In genomic region chr1:234144866-234145265, GRCh38 we compare ENCODE assay signal across 22 cellular contexts.
"Had no signal": no experiment of that assay in that cellular context is flagged by ENCODE, and none has a peak within 500 bp of the region (broad histone marks: within the 10 kb centered on the region; RNA-seq: fewer than 3 reads in every experiment).

No MANE protein-coding gene starts in this region.

- H2AFZ ChIP-seq: parathyroid adenoma had no signal

- H3K27me3 ChIP-seq: right lobe of liver, transverse colon had no signal

- H3K4me3 Mint-ChIP-seq: naive B cell; nephron; stimulated activated naive B cell treated with anti-CD40 and anti-IgM and Interleukin-4, amounts not matched to agents 10 μg/mL and 1 μg/mL and 100 μg/mL, for 72 hours; stimulated activated naive CD8-positive, alpha-beta T cell treated with anti-CD3 and anti-CD28 coated beads, Interleukin-15, amount 100 ng/mL, for 72 hours had no signal

- DNase-seq: cortex of kidney; dorsolateral prefrontal cortex; effector CD8-positive, alpha-beta T cell; heart left ventricle; hippocampal formation; left colon; left ventricle myocardium superior; mesendoderm; naive B cell; occipital lobe; psoas muscle; retina; right lobe of liver; stimulated activated CD4-positive, alpha-beta T cell treated with anti-CD3 and anti-CD28 coated beads, Interleukin-4, amount 100 ng/mL, for 4 hours; stimulated activated naive B cell treated with anti-CD40 and anti-IgM and Interleukin-4, amounts not matched to agents 10 μg/mL and 1 μg/mL and 100 μg/mL, for 72 hours; stimulated activated naive CD8-positive, alpha-beta T cell treated with anti-CD3 and anti-CD28 coated beads, Interleukin-15, amount 100 ng/mL, for 72 hours; transverse colon had no signal

- H3K9ac ChIP-seq: parathyroid adenoma had no signal

- H3K27ac ChIP-seq: dorsolateral prefrontal cortex, heart left ventricle, parathyroid adenoma, psoas muscle, right lobe of liver, thoracic aorta, transverse colon had no signal

- H3K79me2 ChIP-seq: parathyroid adenoma had no signal

- H3K36me3 ChIP-seq: heart left ventricle, right lobe of liver, thoracic aorta, transverse colon had no signal

- FAIRE-seq: frontal cortex had no signal

- ATAC-seq: heart left ventricle; left colon; left ventricle myocardium superior; psoas muscle; right lobe of liver; stimulated activated naive B cell treated with anti-CD40 and anti-IgM and Interleukin-4, amounts not matched to agents 10 μg/mL and 1 μg/mL and 100 μg/mL, for 72 hours; stimulated activated naive CD8-positive, alpha-beta T cell treated with anti-CD3 and anti-CD28 coated beads, Interleukin-15, amount 100 ng/mL, for 72 hours had no signal

- H3K4me3 ChIP-seq: dorsolateral prefrontal cortex, heart left ventricle, lung, psoas muscle, right lobe of liver, thoracic aorta, transverse colon had no signal

- H3K4me1 Mint-ChIP-seq: naive B cell; nephron; stimulated activated naive B cell treated with anti-CD40 and anti-IgM and Interleukin-4, amounts not matched to agents 10 μg/mL and 1 μg/mL and 100 μg/mL, for 72 hours; stimulated activated naive CD8-positive, alpha-beta T cell treated with anti-CD3 and anti-CD28 coated beads, Interleukin-15, amount 100 ng/mL, for 72 hours had no signal

- H3K9me3 ChIP-seq: psoas muscle, right lobe of liver, thoracic aorta, transverse colon had no signal

- H3K27ac Mint-ChIP-seq: nephron; stimulated activated naive B cell treated with anti-CD40 and anti-IgM and Interleukin-4, amounts not matched to agents 10 μg/mL and 1 μg/mL and 100 μg/mL, for 72 hours; stimulated activated naive CD8-positive, alpha-beta T cell treated with anti-CD3 and anti-CD28 coated beads, Interleukin-15, amount 100 ng/mL, for 72 hours had no signal

- H3K4me1 ChIP-seq: heart left ventricle, parathyroid adenoma, psoas muscle, right lobe of liver, transverse colon had no signal
